ENCODE assay signal across 2 cellular contexts in the genomic region with DNA sequence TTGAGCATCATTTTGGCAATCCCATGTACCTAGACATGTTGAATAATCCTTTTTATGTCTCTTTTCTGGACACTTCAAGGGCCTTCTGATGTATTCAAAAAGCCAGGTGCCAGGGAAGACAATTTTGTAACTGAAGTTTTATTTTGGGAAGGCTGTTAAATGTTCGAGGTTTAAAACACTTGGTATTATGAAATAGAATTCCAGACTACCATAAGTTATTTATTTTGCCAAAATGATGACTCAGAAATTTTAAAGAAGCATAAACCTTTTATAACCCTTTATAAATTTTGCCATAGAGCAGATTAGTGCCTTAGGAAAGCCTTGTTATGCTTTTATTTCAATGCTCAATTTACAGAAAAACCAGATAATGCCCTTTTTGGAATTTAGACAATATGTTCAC.
TF ChIP-seq lines count a peak whose summit lies in the region.

No MANE protein-coding gene starts in this region.

TF ChIP-seq in IMR-90, 13 proteins besides CTCF, POLR2A, EP300 and RAD21:
- TF ChIP-seq MAFK (IDR thresholded peaks at IDR 0.05; ENCODE audit: low read depth, low read length) (peak; percentile 82), CEBPB (IDR thresholded peaks at IDR 0.05; ENCODE audit: low read depth, low read length) (peak; percentile 45; the same call in 1 of the 2 replicates), MAZ (IDR thresholded peaks at IDR 0.05; ENCODE audit: borderline replicate concordance, low read depth, low read length) (no peak)

TF ChIP-seq in endothelial cell of umbilical vein, 7 proteins besides CTCF, POLR2A, EP300 and RAD21:
- no peak for TF ChIP-seq POLR2AphosphoS5 (IDR thresholded peaks at IDR 0.05; ENCODE audit: insufficient read depth, low read depth, low read length)
- no peak for TF ChIP-seq JUN (IDR thresholded peaks at IDR 0.05; ENCODE audit: borderline replicate concordance, insufficient read depth, insufficient read length, low read depth)
- TF ChIP-seq FOS (IDR thresholded peaks at IDR 0.05; ENCODE audit: borderline replicate concordance, insufficient read depth, low read length): no peak
- TF ChIP-seq GATA2 (IDR thresholded peaks at IDR 0.05; ENCODE audit: insufficient read depth, insufficient read length, low read depth, low read length): no peak
- no peak for TF ChIP-seq MYC (IDR thresholded peaks at IDR 0.05; ENCODE audit: low read depth, low read length)
- no peak for TF ChIP-seq EZH2 (IDR thresholded peaks at IDR 0.05; ENCODE audit: borderline replicate concordance, low read depth, low read length, severe bottlenecking)
- TF ChIP-seq, protein P1, sequence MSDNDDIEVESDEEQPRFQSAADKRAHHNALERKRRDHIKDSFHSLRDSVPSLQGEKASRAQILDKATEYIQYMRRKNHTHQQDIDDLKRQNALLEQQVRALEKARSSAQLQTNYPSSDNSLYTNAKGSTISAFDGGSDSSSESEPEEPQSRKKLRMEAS (IDR thresholded peaks at IDR 0.05; ENCODE audit: insufficient read depth, insufficient read length): no peak
